8 cellular contexts compared by ENCODE assay signal in the genomic region with DNA sequence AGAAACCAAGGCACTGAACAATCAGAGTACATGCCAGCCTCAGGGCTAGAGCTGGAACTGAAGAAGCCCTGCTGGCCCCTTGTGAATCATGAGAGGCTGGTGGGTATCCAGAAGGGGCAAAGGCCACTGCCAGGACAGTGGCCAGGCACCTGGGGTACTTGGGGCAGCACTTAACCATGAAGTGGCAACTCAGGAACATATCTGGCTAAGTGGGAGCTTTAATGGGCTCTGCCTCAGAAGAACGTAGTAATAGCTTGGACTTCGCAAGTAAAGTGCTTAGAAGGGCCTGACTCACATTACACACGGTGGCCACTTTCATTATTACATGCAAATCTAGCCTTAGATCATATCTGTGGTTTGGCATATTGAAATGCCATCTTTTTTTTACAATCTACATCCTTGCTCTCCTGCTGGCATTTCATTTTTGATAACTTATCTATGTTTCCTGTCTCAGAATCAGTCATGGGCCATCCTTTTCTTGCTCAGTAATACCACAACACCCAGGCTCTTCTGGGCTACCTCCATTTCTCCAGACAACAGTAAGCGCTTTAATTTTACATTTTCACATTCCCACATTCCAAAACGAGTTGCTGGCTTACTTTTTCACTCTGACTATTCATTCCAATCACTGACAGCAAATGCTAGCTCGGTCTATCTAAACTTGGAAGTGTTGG. TPM values are rescaled to one million over a fixed set of nuclear protein-coding genes. Genes with fewer than 3 reads are reported as not detected.
DNase-seq lines count a peak whose midpoint lies in the region; ATAC-seq and TF ChIP-seq lines count a peak whose summit lies in the region.

No MANE protein-coding gene starts in this region.

- peaks cover 8% of the 10 kb centered on the region for H3K36me3 ChIP-seq in mammary epithelial cell (ENCODE audit: insufficient read depth, low read length)
- no peaks in the 10 kb centered on the region for H3K36me3 ChIP-seq in breast epithelium
- H3K36me3 ChIP-seq in adipocyte (ENCODE audit: control insufficient read depth, insufficient read depth, low read length, severe bottlenecking) = peaks cover 19% of the 10 kb centered on the region
- peaks cover 2% of the 10 kb centered on the region for H3K36me3 ChIP-seq in BE2C

- H3K4me3 Mint-ChIP-seq in stimulated activated naive CD8-positive, alpha-beta T cell treated with anti-CD3 and anti-CD28 coated beads, Interleukin-15, Interleukin-2, amounts not matched to agents 100 ng/mL and 50 ng/mL, for 24 hours = peak overlapping the region; percentile 30

- H3K27ac ChIP-seq in mammary epithelial cell (ENCODE audit: insufficient read depth, low read depth, low read length) (no peak overlapping the region), breast epithelium (no peak overlapping the region)

- no peaks in the 10 kb centered on the region for H3K27me3 ChIP-seq in mammary epithelial cell (ENCODE audit: insufficient read depth, low read length)
- H3K27me3 ChIP-seq in breast epithelium = no peaks in the 10 kb centered on the region
- H3K27me3 ChIP-seq in adipocyte (replicated peaks; ENCODE audit: control insufficient read depth, insufficient read depth, low read length) = no peaks in the 10 kb centered on the region
- no peaks in the 10 kb centered on the region for H3K27me3 ChIP-seq in BE2C

- CTCF ChIA-PET in mammary epithelial cell (lab: Charles Lee; ENCODE audit: low non-redundant PET) = interaction anchor here (0.7 kb wide), 2 partner anchors 22 to 1824 kb away, joined by 3 to 9 read pairs; partner anchors contain the start of gene NAPB

- no TSS peak for BruUV-seq in mammary epithelial cell (replicated peaks; lab: Mats Ljungman, UMichigan)

- no peaks in the 10 kb centered on the region for H4K20me1 ChIP-seq in mammary epithelial cell (ENCODE audit: insufficient read depth, low read length)

- H3K4me2 ChIP-seq in mammary epithelial cell (ENCODE audit: insufficient read depth, low read depth, low read length) = no peak overlapping the region

- H3K27me3 Mint-ChIP-seq in stimulated activated naive CD8-positive, alpha-beta T cell treated with anti-CD3 and anti-CD28 coated beads, Interleukin-15, Interleukin-2, amounts not matched to agents 100 ng/mL and 50 ng/mL, for 24 hours = no peaks in the 10 kb centered on the region

- H3K9me3 ChIP-seq in mammary epithelial cell (replicated peaks; ENCODE audit: insufficient read depth, low read length) (no peaks in the 10 kb centered on the region), breast epithelium (no peaks in the 10 kb centered on the region), adipocyte (ENCODE audit: control insufficient read depth, low read length) (no peaks in the 10 kb centered on the region), BE2C (no peaks in the 10 kb centered on the region)

- WGBS in mammary epithelial cell (ENCODE audit: low coverage, missing lambda C conversion rate) = 78% methylated on average over 6 of the region's 6 CpGs

- H3K9ac ChIP-seq in mammary epithelial cell (ENCODE audit: insufficient read depth, low read length) = no peak overlapping the region
- H3K9ac ChIP-seq in adipocyte (ENCODE audit: low read length) = no peak overlapping the region

- dilution Hi-C loops in mammary epithelial cell (cut with HindIII; ENCODE audit: low sequenced_read_pairs) = no loop called here

- no peak for ATAC-seq in HG03097 (IDR thresholded peaks at IDR 0.05; ENCODE audit: low FRiP score, unreplicated experiment)

- TF ChIP-seq CTCF in mammary epithelial cell (conservative IDR thresholded peaks at IDR 0.05 in 1 of 2, IDR thresholded peaks at IDR 0.05 in 1 of 2; ENCODE audit: extremely low read depth in 1 of 2, insufficient read depth in 1 of 2, low read depth in 1 of 2, low read length in 2 of 2) = peak in 1 of 2 donors; percentile 3
- TF ChIP-seq CTCF in breast epithelium (IDR thresholded peaks at IDR 0.05) = no peak
- TF ChIP-seq CTCF in BE2C (IDR thresholded peaks at IDR 0.05; ENCODE audit: low read depth, low read length) = no peak

- no peak overlapping the region for H2AFZ ChIP-seq in mammary epithelial cell (ENCODE audit: low read depth, low read length)

- peaks cover 44% of the 10 kb centered on the region for H3K4me1 Mint-ChIP-seq in stimulated activated naive CD8-positive, alpha-beta T cell treated with anti-CD3 and anti-CD28 coated beads, Interleukin-15, Interleukin-2, amounts not matched to agents 100 ng/mL and 50 ng/mL, for 24 hours (ENCODE audit: low read depth)

- peaks cover 40% of the 10 kb centered on the region for H3K36me3 Mint-ChIP-seq in stimulated activated naive CD8-positive, alpha-beta T cell treated with anti-CD3 and anti-CD28 coated beads, Interleukin-15, Interleukin-2, amounts not matched to agents 100 ng/mL and 50 ng/mL, for 24 hours (ENCODE audit: low read depth)

- peak; percentile 23 for DNase-seq in mammary epithelial cell
- DNase-seq in breast epithelium (ENCODE audit: low spot score in 2 of 2) = no peak
- DNase-seq in HT1080 (ENCODE audit: low read depth) = peak; percentile 7
- peak; percentile 22 for DNase-seq in adipocyte (ENCODE audit: low read depth)
- DNase-seq in stimulated activated CD4-positive, alpha-beta T cell treated with anti-CD3 and anti-CD28 coated beads, Interleukin-4, amount 100 ng/mL, for 1 hour = no peak
- no peak for DNase-seq in BE2C

- intact Hi-C loops in mammary epithelial cell (cut with micrococcal nuclease) (no loop called here), breast epithelium (cut with DNase I; ENCODE audit: low total_unique reads) (no loop called here)

- peak overlapping the region; percentile 79 for H3K27ac Mint-ChIP-seq in stimulated activated naive CD8-positive, alpha-beta T cell treated with anti-CD3 and anti-CD28 coated beads, Interleukin-15, Interleukin-2, amounts not matched to agents 100 ng/mL and 50 ng/mL, for 24 hours

- in situ Hi-C loops in mammary epithelial cell (cut with MboI; ENCODE audit: low sequenced_read_pairs in 2 of 2) = no loop called here

- peaks cover 61% of the 10 kb centered on the region for H3K79me2 ChIP-seq in mammary epithelial cell (ENCODE audit: insufficient read depth, low read length)

- H3K9me3 Mint-ChIP-seq in stimulated activated naive CD8-positive, alpha-beta T cell treated with anti-CD3 and anti-CD28 coated beads, Interleukin-15, Interleukin-2, amounts not matched to agents 100 ng/mL and 50 ng/mL, for 24 hours = no peaks in the 10 kb centered on the region

- no peak for TF ChIP-seq POLR2A in breast epithelium (IDR thresholded peaks at IDR 0.05)

- H3K4me3 ChIP-seq in mammary epithelial cell (replicated peaks in 1 of 3; ENCODE audit: insufficient read depth in 1 of 3, low read depth in 2 of 3, low read length in 3 of 3) (no peak overlapping the region), breast epithelium (no peak overlapping the region), adipocyte (ENCODE audit: low read length) (no peak overlapping the region), BE2C (ENCODE audit: low read depth, low read length) (no peak overlapping the region)

- H3K4me1 ChIP-seq in mammary epithelial cell (ENCODE audit: insufficient read depth, low read length) (peaks cover 4% of the 10 kb centered on the region), breast epithelium (no peaks in the 10 kb centered on the region), adipocyte (ENCODE audit: control insufficient read depth, insufficient read depth, low read length) (peaks cover 15% of the 10 kb centered on the region), BE2C (no peaks in the 10 kb centered on the region)

RNA-seq across cellular contexts. Expression of gene NAPB, which starts 21.6 kb away (rescaled TPM):
- 1 to 10 TPM; 6.6 to 8.8 TPM for total RNA-seq in mammary epithelial cell
- 2.3 TPM for polyA plus RNA-seq in mammary epithelial cell
- not detected for polyA minus RNA-seq in mammary epithelial cell
- 10 to 100 TPM; 10.4 to 20.1 (median 16.1) TPM for total RNA-seq in breast epithelium
- 3.5 and 4.2 TPM in 2 replicates for total RNA-seq in HT1080 (2014; rRNA removed; shearing (Covaris generic))
- 3.6 TPM in 2 replicates for polyA plus RNA-seq in HT1080 (2015; cell fraction: cytosol; rRNA removed)
- polyA plus RNA-seq in HT1080 (2015; cell fraction: nucleus; rRNA removed) = 25.3 and 31.5 TPM in 2 replicates
- polyA plus RNA-seq in BE2C (2012; ENCODE audit: insufficient read depth, insufficient read length, low read depth) = 9.0 TPM

RNA-seq across cellular contexts. Expression of gene GZF1, which starts 37.7 kb away (rescaled TPM):
- total RNA-seq in mammary epithelial cell (10 to 100 TPM; 13.2 to 15.8 TPM), breast epithelium (10 to 100 TPM; 19.0 to 24.3 (median 19.9) TPM)
- polyA plus RNA-seq in mammary epithelial cell = 11.5 TPM
- polyA minus RNA-seq in mammary epithelial cell = 2.6 TPM
- total RNA-seq in HT1080 (2014; rRNA removed; shearing (Covaris generic)) = 11.4 and 24.4 TPM in 2 replicates
- 9.7 and 11.5 TPM in 2 replicates for polyA plus RNA-seq in HT1080 (2015; cell fraction: cytosol; rRNA removed)
- polyA plus RNA-seq in HT1080 (2015; cell fraction: nucleus; rRNA removed) = 18.2 and 29.3 TPM in 2 replicates
- 63.6 TPM for polyA plus RNA-seq in BE2C (2012; ENCODE audit: insufficient read depth, insufficient read length, low read depth)

RNA-seq across cellular contexts. Expression of gene CSTL1, which starts 39.8 kb away (rescaled TPM):
- total RNA-seq in mammary epithelial cell = not detected
- not detected for polyA plus RNA-seq in mammary epithelial cell
- not detected for polyA minus RNA-seq in mammary epithelial cell
- total RNA-seq in breast epithelium = not detected
- total RNA-seq in HT1080 (2014; rRNA removed; shearing (Covaris generic)) = not detected in 2 replicates
- polyA plus RNA-seq in HT1080 (2015; cell fraction: cytosol; rRNA removed) = not detected in 2 replicates
- not detected in 2 replicates for polyA plus RNA-seq in HT1080 (2015; cell fraction: nucleus; rRNA removed)
- not detected for polyA plus RNA-seq in BE2C (2012; ENCODE audit: insufficient read depth, insufficient read length, low read depth)

RNA-seq across cellular contexts. Expression of gene NXT1, which starts 49.1 kb away (rescaled TPM):
- total RNA-seq in mammary epithelial cell (10 to 100 TPM; 22.0 to 28.5 TPM), breast epithelium (10 to 100 TPM; 25.9 to 42.9 (median 33.2) TPM)
- 39.2 TPM for polyA plus RNA-seq in mammary epithelial cell
- polyA minus RNA-seq in mammary epithelial cell = 12.5 TPM
- 76.2 and 80.1 TPM in 2 replicates for total RNA-seq in HT1080 (2014; rRNA removed; shearing (Covaris generic))
- 47.8 and 50.5 TPM in 2 replicates for polyA plus RNA-seq in HT1080 (2015; cell fraction: cytosol; rRNA removed)
- polyA plus RNA-seq in HT1080 (2015; cell fraction: nucleus; rRNA removed) = 19.8 and 27.6 TPM in 2 replicates
- 133 TPM for polyA plus RNA-seq in BE2C (2012; ENCODE audit: insufficient read depth, insufficient read length, low read depth)

RNA-seq across cellular contexts. Expression of gene CST11, which starts 53.0 kb away (rescaled TPM):
- not detected for total RNA-seq in mammary epithelial cell
- polyA plus RNA-seq in mammary epithelial cell = not detected
- polyA minus RNA-seq in mammary epithelial cell = not detected
- total RNA-seq in breast epithelium = not detected
- total RNA-seq in HT1080 (2014; rRNA removed; shearing (Covaris generic)) = not detected in 2 replicates
- not detected in 2 replicates for polyA plus RNA-seq in HT1080 (2015; cell fraction: cytosol; rRNA removed)
- not detected in 2 replicates for polyA plus RNA-seq in HT1080 (2015; cell fraction: nucleus; rRNA removed)
- not detected for polyA plus RNA-seq in BE2C (2012; ENCODE audit: insufficient read depth, insufficient read length, low read depth)

Comparison
In these comparisons a context has a peak if more than half of its experiments do, and no peak if none do; other contexts are left out.
1. DNase-seq: peak in mammary epithelial cell (single experiment), HT1080 (single experiment) and adipocyte (single experiment); none in breast epithelium (0 of 2), stimulated activated CD4-positive, alpha-beta T cell treated with anti-CD3 and anti-CD28 coated beads, Interleukin-4, amount 100 ng/mL, for 1 hour (single experiment) and BE2C (single experiment).